In the genomic region with DNA sequence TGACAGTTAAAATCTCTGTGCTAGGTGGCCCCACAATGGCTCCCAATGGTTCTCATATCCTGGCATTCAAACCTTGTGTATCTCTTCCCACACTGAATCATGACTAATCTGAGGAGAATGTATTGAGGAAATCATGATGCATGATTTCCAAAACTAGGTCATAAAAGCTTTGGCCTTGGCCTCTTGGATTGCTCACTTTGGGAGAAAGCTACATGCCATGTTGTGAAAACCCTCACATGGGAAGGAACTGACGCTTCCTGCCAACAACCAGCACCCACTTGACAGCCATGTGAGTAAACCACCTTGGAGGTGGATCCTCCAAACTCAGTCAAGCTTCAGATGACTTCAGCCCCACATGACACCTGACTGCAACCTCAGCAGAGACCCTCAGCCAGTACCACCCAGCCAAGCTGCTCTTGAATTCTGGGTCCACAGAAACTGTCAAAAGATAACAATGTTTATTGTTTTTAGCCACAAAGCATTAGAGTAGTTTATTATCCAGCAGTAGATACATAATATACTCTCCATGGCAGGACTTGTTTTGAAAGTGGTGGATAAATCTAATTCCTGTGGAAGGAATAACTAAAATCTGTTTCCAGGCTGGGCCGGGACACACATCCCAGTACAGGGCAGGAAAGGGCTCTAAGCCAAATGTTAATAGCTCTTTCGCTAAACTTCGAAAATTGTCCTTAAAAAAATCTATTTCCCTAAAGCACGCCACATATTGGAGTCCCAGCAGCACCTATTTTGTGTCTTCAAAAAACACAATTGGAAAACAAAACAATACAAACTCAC, we compare ENCODE assay signal across 8 cellular contexts. TPM values are rescaled to one million over a fixed set of nuclear protein-coding genes. Genes with fewer than 3 reads are reported as not detected.
DNase-seq lines count a peak whose midpoint lies in the region; ATAC-seq, FAIRE-seq and TF ChIP-seq lines count a peak whose summit lies in the region.

No MANE protein-coding gene starts in this region.

- H3K4me2 ChIP-seq in A549 = peak overlapping the region; percentile 87

- H3K27me3 Mint-ChIP-seq in memory B cell = no peaks in the 10 kb centered on the region

- H3K9me3 ChIP-seq in A549 = no peaks in the 10 kb centered on the region

- H3K27me3 ChIP-seq in brain microvascular endothelial cell (replicated peaks) = no peaks in the 10 kb centered on the region

- in situ Hi-C loops in brain microvascular endothelial cell (cut with HindIII; ENCODE audit: low pct_ligation_motif_present, low sequenced_read_pairs) = no loop called here

- H3K36me3 ChIP-seq in brain microvascular endothelial cell (replicated peaks) = no peaks in the 10 kb centered on the region

- no peaks in the 10 kb centered on the region for H3K9me3 Mint-ChIP-seq in memory B cell

- CTCF ChIA-PET in A549 (lab: Yijun Ruan, JAX) = interaction anchor here (0.6 to 1.6 kb wide), 4 partner anchors 10 to 176 kb away, joined by 3 to 5 read pairs (median 3); no protein-coding TSS in a partner anchor

- no peak for TF ChIP-seq POLR2A in A549 (IDR thresholded peaks at IDR 0.05; ENCODE audit: low read length)
- no peak for TF ChIP-seq POLR2A in erythroblast (IDR thresholded peaks at IDR 0.05; ENCODE audit: low read length)

- TF ChIP-seq CTCF in A549 (IDR thresholded peaks at IDR 0.05) (no peak), brain microvascular endothelial cell (IDR thresholded peaks at IDR 0.05; ENCODE audit: low read depth, low read length, missing control alignments) (no peak)

- H3K4me3 ChIP-seq in A549 (peak overlapping the region; percentile 63; the same call in 2 of the 3 replicates), brain microvascular endothelial cell (ENCODE audit: low read depth, low read length) (no peak overlapping the region)

- no peak for TF ChIP-seq RAD21 in A549 (conservative IDR thresholded peaks at IDR 0.05 in 1 of 2, IDR thresholded peaks at IDR 0.05 in 1 of 2)

- H3K27ac Mint-ChIP-seq in memory B cell = no peak overlapping the region

- 82% methylated on average over 5 of the region's 5 CpGs for WGBS in A549 (ENCODE audit: missing lambda C conversion rate)

- ATAC-seq in A549 = peak; percentile 7 to 20; a peak in 1 of 6 replicates
- no peak for ATAC-seq in memory B cell (ENCODE audit: low read depth)
- no peak for ATAC-seq in HG03469 (IDR thresholded peaks at IDR 0.05; ENCODE audit: unreplicated experiment)

- peak overlapping the region; percentile 90 for H3K4me3 Mint-ChIP-seq in memory B cell

- H3K4me1 Mint-ChIP-seq in memory B cell = peaks cover 3% of the 10 kb centered on the region

- DNase-seq in A549 (ENCODE audit: low read depth in 1 of 2, low spot score in 1 of 2) (peak in 1 of 2 experiments; percentile 58), HPDE6-E6E7 (ENCODE audit: extremely low spot score) (peak; percentile 28), brain microvascular endothelial cell (peak; percentile 93), memory B cell (ENCODE audit: low spot score in 2 of 2) (no peak), HuH-7.5 (ENCODE audit: low spot score) (no peak), erythroblast (lab: John Stamatoyannopoulos, UW) (no peak)
- no peak for DNase-seq in activated CD4-positive, CD25-positive, alpha-beta regulatory T cell (lab: John Stamatoyannopoulos, UW)

- TF ChIP-seq EP300 in A549 (IDR thresholded peaks at IDR 0.05) = no peak

- peaks cover 13% of the 10 kb centered on the region; the same call in 2 of the 3 replicates for H3K4me1 ChIP-seq in A549

- POLR2A ChIA-PET in A549 (lab: Yijun Ruan, JAX) = interaction anchor here (1.2 to 2.2 kb wide), 3 partner anchors 10 to 28 kb away, joined by 3 to 11 read pairs (median 5); a partner anchor contains a TSS

- peaks cover 2% of the 10 kb centered on the region for H3K36me3 Mint-ChIP-seq in memory B cell

- H3K27ac ChIP-seq in A549 (peak overlapping the region in 1 of 2 experiments; percentile 91; a peak in 3 of 6 replicates), brain microvascular endothelial cell (peak overlapping the region; percentile 95)

- no peak for FAIRE-seq in A549 (lab: Jason Lieb, UNC)

TF ChIP-seq in A549, 52 proteins besides CTCF, POLR2A, EP300 and RAD21:
- TF ChIP-seq, protein P1, sequence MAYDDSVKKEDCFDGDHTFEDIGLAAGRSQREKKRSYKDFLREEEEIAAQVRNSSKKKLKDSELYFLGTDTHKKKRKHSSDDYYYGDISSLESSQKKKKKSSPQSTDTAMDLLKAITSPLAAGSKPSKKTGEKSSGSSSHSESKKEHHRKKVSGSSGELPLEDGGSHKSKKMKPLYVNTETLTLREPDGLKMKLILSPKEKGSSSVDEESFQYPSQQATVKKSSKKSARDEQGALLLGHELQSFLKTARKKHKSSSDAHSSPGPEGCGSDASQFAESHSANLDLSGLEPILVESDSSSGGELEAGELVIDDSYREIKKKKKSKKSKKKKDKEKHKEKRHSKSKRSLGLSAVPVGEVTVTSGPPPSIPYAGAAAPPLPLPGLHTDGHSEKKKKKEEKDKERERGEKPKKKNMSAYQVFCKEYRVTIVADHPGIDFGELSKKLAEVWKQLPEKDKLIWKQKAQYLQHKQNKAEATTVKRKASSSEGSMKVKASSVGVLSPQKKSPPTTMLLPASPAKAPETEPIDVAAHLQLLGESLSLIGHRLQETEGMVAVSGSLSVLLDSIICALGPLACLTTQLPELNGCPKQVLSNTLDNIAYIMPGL (CRISPR knock-in tag; IDR thresholded peaks at IDR 0.05; ENCODE audit: borderline replicate concordance) = no peak
- TF ChIP-seq FOSL2 (IDR thresholded peaks at IDR 0.05) (no peak), FOSL2 (CRISPR knock-in tag; IDR thresholded peaks at IDR 0.05) (peak; percentile 55)

RNA-seq across cellular contexts. Expression of a gene that starts 1.0 kb away (rescaled TPM):
- 3.2 and 3.8 TPM in 2 replicates for polyA plus RNA-seq in A549 (2011; rRNA removed)
- polyA plus RNA-seq in A549 (2012; cell fraction: cytosol; rRNA removed) = 0.90 and 1.0 TPM in 2 replicates
- polyA plus RNA-seq in A549 (2012; cell fraction: nucleus; rRNA removed) = 0.31 and 0.54 TPM in 2 replicates
- polyA plus RNA-seq in A549 (2017; fragmentation: RNase III; extraction: RNeasy Plus Mini Kit Qiagen cat#74134 plus additional on column Dnase treatment) = 2.1 to 2.5 TPM (median 2.4 TPM) in 3 replicates
- polyA minus RNA-seq in A549 (2011; rRNA and poly(A)+ RNA removed) = 3.1 and 4.0 TPM in 2 replicates

RNA-seq across cellular contexts. Expression of a gene that starts 19.9 kb away (rescaled TPM):
- polyA plus RNA-seq in A549 (2011; rRNA removed) = 14.8 and 16.1 TPM in 2 replicates
- polyA plus RNA-seq in A549 (2012; cell fraction: cytosol; rRNA removed) = 2.7 and 2.9 TPM in 2 replicates
- 3.9 and 5.6 TPM in 2 replicates for polyA plus RNA-seq in A549 (2012; cell fraction: nucleus; rRNA removed)
- polyA plus RNA-seq in A549 (2017; fragmentation: RNase III; extraction: RNeasy Plus Mini Kit Qiagen cat#74134 plus additional on column Dnase treatment) = 6.8 to 7.3 TPM (median 7.3 TPM) in 3 replicates
- 11.9 and 12.5 TPM in 2 replicates for polyA minus RNA-seq in A549 (2011; rRNA and poly(A)+ RNA removed)

RNA-seq across cellular contexts. Expression of a gene that starts 27.9 kb away (rescaled TPM):
- polyA plus RNA-seq in A549 (2011; rRNA removed) = 4.1 and 5.1 TPM in 2 replicates
- polyA plus RNA-seq in A549 (2012; cell fraction: cytosol; rRNA removed) = 1.0 and 1.2 TPM in 2 replicates
- 1.0 and 1.2 TPM in 2 replicates for polyA plus RNA-seq in A549 (2012; cell fraction: nucleus; rRNA removed)
- polyA plus RNA-seq in A549 (2017; fragmentation: RNase III; extraction: RNeasy Plus Mini Kit Qiagen cat#74134 plus additional on column Dnase treatment) = 2.2 TPM in 3 replicates
- polyA minus RNA-seq in A549 (2011; rRNA and poly(A)+ RNA removed) = 7.9 and 9.1 TPM in 2 replicates

RNA-seq across cellular contexts. Expression of a gene that starts 47.7 kb away (rescaled TPM):
- 345 and 488 TPM in 2 replicates for polyA plus RNA-seq in A549 (2011; rRNA removed)
- polyA plus RNA-seq in A549 (2012; cell fraction: cytosol; rRNA removed) = 307 and 343 TPM in 2 replicates
- polyA plus RNA-seq in A549 (2012; cell fraction: nucleus; rRNA removed) = 97.1 and 103 TPM in 2 replicates
- 673 to 717 TPM (median 682 TPM) in 3 replicates for polyA plus RNA-seq in A549 (2017; fragmentation: RNase III; extraction: RNeasy Plus Mini Kit Qiagen cat#74134 plus additional on column Dnase treatment)
- 254 and 358 TPM in 2 replicates for polyA minus RNA-seq in A549 (2011; rRNA and poly(A)+ RNA removed)

Comparison
In these comparisons a context has a peak if more than half of its experiments do, and no peak if none do; other contexts are left out.
1. ATAC-seq: peak in A549 (2 of 2); none in memory B cell (single experiment) and HG03469 (single experiment).
2. DNase-seq: peak in HPDE6-E6E7 (single experiment) and brain microvascular endothelial cell (single experiment); none in memory B cell (0 of 2), HuH-7.5 (single experiment), activated CD4-positive, CD25-positive, alpha-beta regulatory T cell (0 of 4) and erythroblast (0 of 2).